ENCODE assay signal across 26 cellular contexts in genomic region chr17:62660629-62661118, GRCh38.
"Had no signal": no experiment of that assay in that cellular context is flagged by ENCODE, and none has a peak within 500 bp of the region (broad histone marks: within the 10 kb centered on the region; RNA-seq: fewer than 3 reads in every experiment).

No MANE protein-coding gene starts in this region.

- H3K9me3 ChIP-seq: suprapubic skin, testis, thyroid gland, transverse colon, upper lobe of right lung had no signal

- H3K27me3 ChIP-seq: suprapubic skin, testis, thyroid gland, tibial artery, tibial nerve, transverse colon, upper lobe of left lung, upper lobe of right lung, uterus, vagina had no signal

- ATAC-seq: stimulated activated effector memory CD8-positive, alpha-beta T cell treated with anti-CD3 and anti-CD28 coated beads, Interleukin-12 subunit alpha, Interleukin-12 subunit beta, amount 100 ng/mL, for 72 hours; stimulated activated memory B cell treated with anti-CD40 and anti-IgM and Interleukin-4, amounts not matched to agents 10 μg/mL and 1 μg/mL and 100 μg/mL, for 72 hours; stimulated activated naive B cell treated with anti-CD40 and anti-IgM and Interleukin-4, amounts not matched to agents 10 μg/mL and 1 μg/mL and 100 μg/mL, for 72 hours; stimulated activated naive CD8-positive, alpha-beta T cell treated with anti-CD3 and anti-CD28 coated beads, Interleukin-15, amount 100 ng/mL, for 72 hours; stimulated activated naive CD8-positive, alpha-beta T cell treated with anti-CD3 and anti-CD28 coated beads, Interleukin-15, Interleukin-2, amounts not matched to agents 100 U/mL and 50 U/mL, for 24 hours; upper lobe of right lung had no signal

- H3K36me3 ChIP-seq: thyroid gland, tibial nerve, transverse colon, upper lobe of right lung, uterus, vagina had no signal

- DNase-seq: stimulated activated CD4-positive, alpha-beta T cell treated with anti-CD3 and anti-CD28 coated beads, Interleukin-2, amount 100 ng/mL, for 48 hours; stimulated activated CD4-positive, alpha-beta T cell treated with anti-CD3 and anti-CD28 coated beads, Interleukin-4, amount 100 ng/mL, for 1 hour; stimulated activated CD4-positive, alpha-beta T cell treated with anti-CD3 and anti-CD28 coated beads, Interleukin-4, amount 100 ng/mL, for 24 hours; stimulated activated CD4-positive, alpha-beta T cell treated with anti-CD3 and anti-CD28 coated beads, Interleukin-4, amount 100 ng/mL, for 4 hours; stimulated activated CD8-positive, alpha-beta memory T cell treated with anti-CD3 and anti-CD28 coated beads, Interleukin-4, amount 100 ng/mL, for 48 hours; stimulated activated naive B cell treated with anti-CD40 and anti-IgM and Interleukin-4, amounts not matched to agents 10 μg/mL and 1 μg/mL and 100 μg/mL, for 72 hours; stimulated activated naive CD4-positive, alpha-beta T cell; stimulated activated naive CD4-positive, alpha-beta T cell treated with Interleukin-2 at 50 U/mL for 16 hours; stimulated activated naive CD8-positive, alpha-beta T cell treated with anti-CD3 and anti-CD28 coated beads, Interleukin-15, amount 100 ng/mL, for 72 hours; stimulated activated naive CD8-positive, alpha-beta T cell treated with anti-CD3 and anti-CD28 coated beads, Interleukin-15, Interleukin-2, amounts not matched to agents 100 U/mL and 50 U/mL, for 24 hours; stomach; substantia nigra; testis; thyroid gland; tibial artery; transverse colon; trophoblast cell; upper lobe of left lung; upper lobe of right lung; uterus had no signal

- H3K27ac ChIP-seq: stomach, suprapubic skin, testis, thoracic aorta, thyroid gland, tibial artery, tibial nerve, transverse colon, upper lobe of left lung, upper lobe of right lung, uterus, vagina had no signal

- H3K4me1 ChIP-seq: stomach, thyroid gland, tibial artery, transverse colon, upper lobe of left lung, upper lobe of right lung had no signal

- H3K4me3 ChIP-seq: stomach, suprapubic skin, testis, thoracic aorta, thyroid gland, tibial artery, tibial nerve, transverse colon, upper lobe of left lung, upper lobe of right lung, uterus, vagina had no signal
